In genomic region chr14:21529515-21529914, GRCh38 we compare ENCODE assay signal across 1 cellular context.
TF ChIP-seq lines count a peak whose summit lies in the region.

No MANE protein-coding gene starts in this region.

TF ChIP-seq in K562, 482 proteins besides CTCF, POLR2A, EP300 and RAD21:
- TF ChIP-seq, protein P1, sequence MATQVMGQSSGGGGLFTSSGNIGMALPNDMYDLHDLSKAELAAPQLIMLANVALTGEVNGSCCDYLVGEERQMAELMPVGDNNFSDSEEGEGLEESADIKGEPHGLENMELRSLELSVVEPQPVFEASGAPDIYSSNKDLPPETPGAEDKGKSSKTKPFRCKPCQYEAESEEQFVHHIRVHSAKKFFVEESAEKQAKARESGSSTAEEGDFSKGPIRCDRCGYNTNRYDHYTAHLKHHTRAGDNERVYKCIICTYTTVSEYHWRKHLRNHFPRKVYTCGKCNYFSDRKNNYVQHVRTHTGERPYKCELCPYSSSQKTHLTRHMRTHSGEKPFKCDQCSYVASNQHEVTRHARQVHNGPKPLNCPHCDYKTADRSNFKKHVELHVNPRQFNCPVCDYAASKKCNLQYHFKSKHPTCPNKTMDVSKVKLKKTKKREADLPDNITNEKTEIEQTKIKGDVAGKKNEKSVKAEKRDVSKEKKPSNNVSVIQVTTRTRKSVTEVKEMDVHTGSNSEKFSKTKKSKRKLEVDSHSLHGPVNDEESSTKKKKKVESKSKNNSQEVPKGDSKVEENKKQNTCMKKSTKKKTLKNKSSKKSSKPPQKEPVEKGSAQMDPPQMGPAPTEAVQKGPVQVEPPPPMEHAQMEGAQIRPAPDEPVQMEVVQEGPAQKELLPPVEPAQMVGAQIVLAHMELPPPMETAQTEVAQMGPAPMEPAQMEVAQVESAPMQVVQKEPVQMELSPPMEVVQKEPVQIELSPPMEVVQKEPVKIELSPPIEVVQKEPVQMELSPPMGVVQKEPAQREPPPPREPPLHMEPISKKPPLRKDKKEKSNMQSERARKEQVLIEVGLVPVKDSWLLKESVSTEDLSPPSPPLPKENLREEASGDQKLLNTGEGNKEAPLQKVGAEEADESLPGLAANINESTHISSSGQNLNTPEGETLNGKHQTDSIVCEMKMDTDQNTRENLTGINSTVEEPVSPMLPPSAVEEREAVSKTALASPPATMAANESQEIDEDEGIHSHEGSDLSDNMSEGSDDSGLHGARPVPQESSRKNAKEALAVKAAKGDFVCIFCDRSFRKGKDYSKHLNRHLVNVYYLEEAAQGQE (CRISPR knock-in tag; IDR thresholded peaks at IDR 0.05; ENCODE audit: low read depth), result no peak
- TF ChIP-seq MITF (IDR thresholded peaks at IDR 0.05) (no peak), MCM7 (IDR thresholded peaks at IDR 0.05) (no peak), MYC (IDR thresholded peaks at IDR 0.05; ENCODE audit: low read depth, low read length) (no peak), MYC (CRISPR knock-in tag; IDR thresholded peaks at IDR 0.05; ENCODE audit: borderline replicate concordance, low read depth) (no peak), NR1H2 (CRISPR knock-in tag; IDR thresholded peaks at IDR 0.05) (no peak), AFF1 (IDR thresholded peaks at IDR 0.05; ENCODE audit: low read depth in 1 of 2, partially characterized antibody in 2 of 2) (no peak), CGGBP1 (CRISPR knock-in tag; IDR thresholded peaks at IDR 0.05) (no peak), ARID2 (IDR thresholded peaks at IDR 0.05) (no peak), SMAD1 (IDR thresholded peaks at IDR 0.05; ENCODE audit: low read depth, low read length, partially characterized antibody) (no peak), RBM25 (IDR thresholded peaks at IDR 0.05; ENCODE audit: low read depth, low read length, severe bottlenecking) (no peak), NCOA2 (IDR thresholded peaks at IDR 0.05; ENCODE audit: partially characterized antibody in 2 of 2) (no peak), USF2 (CRISPR knock-in tag; IDR thresholded peaks at IDR 0.05) (no peak), ZNF644 (tag; IDR thresholded peaks at IDR 0.05; ENCODE audit: low read depth) (no peak), DACH1 (IDR thresholded peaks at IDR 0.05; ENCODE audit: partially characterized antibody) (no peak), ZNF165 (CRISPR knock-in tag; IDR thresholded peaks at IDR 0.05; ENCODE audit: borderline replicate concordance) (no peak), POLR2AphosphoS5 (IDR thresholded peaks at IDR 0.05; ENCODE audit: control insufficient read depth, insufficient read depth, low read depth, low read length) (no peak), NFYB (IDR thresholded peaks at IDR 0.05; ENCODE audit: extremely low read depth, insufficient read length) (no peak), ZNF592 (IDR thresholded peaks at IDR 0.05) (no peak), MTA2 (IDR thresholded peaks at IDR 0.05; ENCODE audit: low read depth) (no peak)
- TF ChIP-seq, protein P2, sequence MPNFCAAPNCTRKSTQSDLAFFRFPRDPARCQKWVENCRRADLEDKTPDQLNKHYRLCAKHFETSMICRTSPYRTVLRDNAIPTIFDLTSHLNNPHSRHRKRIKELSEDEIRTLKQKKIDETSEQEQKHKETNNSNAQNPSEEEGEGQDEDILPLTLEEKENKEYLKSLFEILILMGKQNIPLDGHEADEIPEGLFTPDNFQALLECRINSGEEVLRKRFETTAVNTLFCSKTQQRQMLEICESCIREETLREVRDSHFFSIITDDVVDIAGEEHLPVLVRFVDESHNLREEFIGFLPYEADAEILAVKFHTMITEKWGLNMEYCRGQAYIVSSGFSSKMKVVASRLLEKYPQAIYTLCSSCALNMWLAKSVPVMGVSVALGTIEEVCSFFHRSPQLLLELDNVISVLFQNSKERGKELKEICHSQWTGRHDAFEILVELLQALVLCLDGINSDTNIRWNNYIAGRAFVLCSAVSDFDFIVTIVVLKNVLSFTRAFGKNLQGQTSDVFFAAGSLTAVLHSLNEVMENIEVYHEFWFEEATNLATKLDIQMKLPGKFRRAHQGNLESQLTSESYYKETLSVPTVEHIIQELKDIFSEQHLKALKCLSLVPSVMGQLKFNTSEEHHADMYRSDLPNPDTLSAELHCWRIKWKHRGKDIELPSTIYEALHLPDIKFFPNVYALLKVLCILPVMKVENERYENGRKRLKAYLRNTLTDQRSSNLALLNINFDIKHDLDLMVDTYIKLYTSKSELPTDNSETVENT (CRISPR knock-in tag; IDR thresholded peaks at IDR 0.05), result no peak
